22 cellular contexts compared by ENCODE assay signal in genomic region chr16:67454104-67454503, GRCh38. TPM values are rescaled to one million over a fixed set of nuclear protein-coding genes. Genes with fewer than 3 reads are reported as not detected.
DNase-seq lines count a peak whose midpoint lies in the region; ATAC-seq, FAIRE-seq and TF ChIP-seq lines count a peak whose summit lies in the region.
"Had no signal": no experiment of that assay in that cellular context is flagged by ENCODE, and none has a peak within 500 bp of the region (broad histone marks: within the 10 kb centered on the region; RNA-seq: fewer than 3 reads in every experiment).

No MANE protein-coding gene starts in this region.

- H3K79me2 ChIP-seq in mammary epithelial cell (ENCODE audit: insufficient read depth, low read length), result peaks cover 44% of the 10 kb centered on the region

- no peaks in the 10 kb centered on the region for H3K9me3 ChIP-seq in T-helper 17 cell (ENCODE audit: control insufficient read depth, low read length, poor library complexity, severe bottlenecking)
- H3K9me3 ChIP-seq in small intestine (ENCODE audit: control insufficient read depth, low read depth), result no peaks in the 10 kb centered on the region
- no peaks in the 10 kb centered on the region for H3K9me3 ChIP-seq in mammary epithelial cell (replicated peaks; ENCODE audit: insufficient read depth, low read length)
- H3K9me3 ChIP-seq: BLaER1 treated with 17β-estradiol and CSF1 and Interleukin-3, amounts not matched to agents 10 nM and 100 nM had no signal

- no peak overlapping the region for H3K9ac ChIP-seq in mammary epithelial cell (ENCODE audit: insufficient read depth, low read length)

- no peak overlapping the region for H3K4me2 ChIP-seq in mammary epithelial cell (ENCODE audit: insufficient read depth, low read depth, low read length)
- H3K4me2 ChIP-seq: GM23338 had no signal

- H3K27me3 ChIP-seq in small intestine (ENCODE audit: control insufficient read depth in 2 of 2, insufficient read depth in 2 of 2, low read length in 2 of 2) (no peaks in the 10 kb centered on the region), mammary epithelial cell (ENCODE audit: insufficient read depth, low read length) (no peaks in the 10 kb centered on the region)
- H3K27me3 ChIP-seq: BLaER1 treated with 17β-estradiol and CSF1 and Interleukin-3, amounts not matched to agents 10 nM and 100 nM had no signal

- WGBS in small intestine, 3 donors, result 76 to 88% (median 81%) methylated on average over 5 of the region's 5 CpGs
- WGBS in mammary epithelial cell (ENCODE audit: low coverage, missing lambda C conversion rate), result 70% methylated on average over 5 of the region's 5 CpGs

- H3K27ac ChIP-seq in small intestine (ENCODE audit: low read depth in 1 of 2, low read length in 1 of 2) (peak overlapping the region; percentile 35 to 46), mammary epithelial cell (ENCODE audit: insufficient read depth, low read depth, low read length) (no peak overlapping the region)
- H3K27ac ChIP-seq: BLaER1 treated with 17β-estradiol and CSF1 and Interleukin-3, amounts not matched to agents 10 nM and 100 nM; RWPE1 had no signal

- DNase-seq in activated naive CD4-positive, alpha-beta T cell treated with anti-CD3 and anti-CD28 coated beads, Interleukin-2, amount 10 ng/mL, durations not matched to agents 7 days and 5 days, result no peak
- no peak for DNase-seq in activated naive CD4-positive, alpha-beta T cell treated with anti-CD3 and anti-CD28 coated beads for 36 hours
- DNase-seq in T-helper 17 cell (no peak), left kidney (ENCODE audit: low read depth, low spot score) (peak; percentile 46), small intestine (no peak), Right ventricle myocardium superior (no peak), iPS-NIHi7 (ENCODE audit: extremely low spot score) (no peak), mammary epithelial cell (no peak)
- DNase-seq: 8988T; Calu3; DND-41; GF-D8; HFFc6; MV-4-11; NCI-H1436; NCI-H2029 treated with DMSO at 0.1 percent for 48 hours; NCI-H524 treated with DMSO at 0.1 percent for 48 hours; NK-92 treated with Interleukin-12 subunit alpha and Interleukin-12 subunit beta, amount 100 ng/mL, for 24 hours; OCI-M1 had no signal

- H2AFZ ChIP-seq in mammary epithelial cell (ENCODE audit: low read depth, low read length), result no peak overlapping the region
- H2AFZ ChIP-seq: GM23338 had no signal

- intact Hi-C loops in activated naive CD4-positive, alpha-beta T cell treated with anti-CD3 and anti-CD28 coated beads for 36 hours (cut with micrococcal nuclease), result no loop called here
- intact Hi-C loops in Right ventricle myocardium superior (cut with DNase I), result no loop called here
- intact Hi-C loops in mammary epithelial cell (cut with micrococcal nuclease), result no loop called here

- CTCF ChIA-PET in activated naive CD4-positive, alpha-beta T cell treated with anti-CD3 and anti-CD28 coated beads, Interleukin-2, amount 10 ng/mL, durations not matched to agents 7 days and 5 days (lab: Charles Lee), result no interaction called here
- CTCF ChIA-PET in activated naive CD4-positive, alpha-beta T cell treated with anti-CD3 and anti-CD28 coated beads for 36 hours (lab: Charles Lee), result interaction anchor here (0.6 to 5.1 kb wide), 4 partner anchors 26 to 72 kb away, joined by 3 to 30 read pairs (median 3); no protein-coding TSS in a partner anchor
- CTCF ChIA-PET in mammary epithelial cell (lab: Charles Lee; ENCODE audit: low non-redundant PET), result no interaction called here

- H3K4me3 ChIP-seq in small intestine (ENCODE audit: low read depth in 1 of 2, low read length in 2 of 2) (no peak overlapping the region), mammary epithelial cell (replicated peaks in 1 of 3; ENCODE audit: insufficient read depth in 1 of 3, low read depth in 2 of 3, low read length in 3 of 3) (no peak overlapping the region)
- H3K4me3 ChIP-seq: BLaER1 treated with 17β-estradiol and CSF1 and Interleukin-3, amounts not matched to agents 10 nM and 100 nM; GM23338 had no signal

- H3K4me3 Mint-ChIP-seq in activated naive CD4-positive, alpha-beta T cell treated with anti-CD3 and anti-CD28 coated beads, Interleukin-2, amount 10 ng/mL, durations not matched to agents 7 days and 5 days, result no peak overlapping the region
- H3K4me3 Mint-ChIP-seq in activated naive CD4-positive, alpha-beta T cell treated with anti-CD3 and anti-CD28 coated beads for 36 hours, result no peak overlapping the region
- peak overlapping the region; percentile 36 for H3K4me3 Mint-ChIP-seq in T-helper 17 cell
- H3K4me3 Mint-ChIP-seq: GM23338, HFFc6 had no signal

- dilution Hi-C loops in mammary epithelial cell (cut with HindIII; ENCODE audit: low sequenced_read_pairs), result no loop called here

- peaks cover 7% of the 10 kb centered on the region for H3K4me1 Mint-ChIP-seq in activated naive CD4-positive, alpha-beta T cell treated with anti-CD3 and anti-CD28 coated beads, Interleukin-2, amount 10 ng/mL, durations not matched to agents 7 days and 5 days
- H3K4me1 Mint-ChIP-seq in activated naive CD4-positive, alpha-beta T cell treated with anti-CD3 and anti-CD28 coated beads for 36 hours (ENCODE audit: low read depth), result peaks cover 4% of the 10 kb centered on the region
- peaks cover 37% of the 10 kb centered on the region for H3K4me1 Mint-ChIP-seq in T-helper 17 cell

- no peaks in the 10 kb centered on the region for H3K27me3 Mint-ChIP-seq in activated naive CD4-positive, alpha-beta T cell treated with anti-CD3 and anti-CD28 coated beads, Interleukin-2, amount 10 ng/mL, durations not matched to agents 7 days and 5 days
- no peaks in the 10 kb centered on the region for H3K27me3 Mint-ChIP-seq in activated naive CD4-positive, alpha-beta T cell treated with anti-CD3 and anti-CD28 coated beads for 36 hours (ENCODE audit: low read depth)
- H3K27me3 Mint-ChIP-seq in T-helper 17 cell, result no peaks in the 10 kb centered on the region

- H3K27ac Mint-ChIP-seq in activated naive CD4-positive, alpha-beta T cell treated with anti-CD3 and anti-CD28 coated beads, Interleukin-2, amount 10 ng/mL, durations not matched to agents 7 days and 5 days, result peak overlapping the region; percentile 64
- H3K27ac Mint-ChIP-seq in activated naive CD4-positive, alpha-beta T cell treated with anti-CD3 and anti-CD28 coated beads for 36 hours, result no peak overlapping the region
- peak overlapping the region; percentile 77 for H3K27ac Mint-ChIP-seq in T-helper 17 cell
- H3K27ac Mint-ChIP-seq: GM23338, HFFc6 had no signal

- H4K20me1 ChIP-seq in mammary epithelial cell (ENCODE audit: insufficient read depth, low read length), result no peaks in the 10 kb centered on the region

- H3K4me1 ChIP-seq in small intestine (ENCODE audit: control insufficient read depth in 2 of 2, insufficient read depth in 1 of 2, low read depth in 1 of 2, low read length in 1 of 2) (peaks cover 11 to 19% of the 10 kb centered on the region in 2 donors), mammary epithelial cell (ENCODE audit: insufficient read depth, low read length) (peaks cover 19% of the 10 kb centered on the region)

- H3K36me3 ChIP-seq in small intestine (ENCODE audit: control insufficient read depth in 2 of 2, insufficient read depth in 2 of 2, low read length in 2 of 2), result peaks cover 3 to 5% of the 10 kb centered on the region in 2 donors
- H3K36me3 ChIP-seq in mammary epithelial cell (ENCODE audit: insufficient read depth, low read length), result peaks cover 7% of the 10 kb centered on the region

- no TSS peak for BruUV-seq in mammary epithelial cell (replicated peaks; lab: Mats Ljungman, UMichigan)

- ATAC-seq in T-helper 17 cell (no peak), Right ventricle myocardium superior (ENCODE audit: poor library complexity) (no peak)
- ATAC-seq: GM23338 had no signal

- in situ Hi-C loops in mammary epithelial cell (cut with MboI; ENCODE audit: low sequenced_read_pairs in 2 of 2), result no loop called here

- H3K9me3 Mint-ChIP-seq in activated naive CD4-positive, alpha-beta T cell treated with anti-CD3 and anti-CD28 coated beads, Interleukin-2, amount 10 ng/mL, durations not matched to agents 7 days and 5 days, result no peaks in the 10 kb centered on the region
- no peaks in the 10 kb centered on the region for H3K9me3 Mint-ChIP-seq in activated naive CD4-positive, alpha-beta T cell treated with anti-CD3 and anti-CD28 coated beads for 36 hours
- H3K9me3 Mint-ChIP-seq: GM23338, HFFc6 had no signal

- peaks cover 11% of the 10 kb centered on the region for H3K36me3 Mint-ChIP-seq in activated naive CD4-positive, alpha-beta T cell treated with anti-CD3 and anti-CD28 coated beads, Interleukin-2, amount 10 ng/mL, durations not matched to agents 7 days and 5 days
- H3K36me3 Mint-ChIP-seq in activated naive CD4-positive, alpha-beta T cell treated with anti-CD3 and anti-CD28 coated beads for 36 hours (ENCODE audit: low read depth), result no peaks in the 10 kb centered on the region
- H3K36me3 Mint-ChIP-seq in T-helper 17 cell (ENCODE audit: low read depth), result peaks cover 7% of the 10 kb centered on the region

- FAIRE-seq in small intestine (lab: Jason Lieb, UNC), result no peak

- TF ChIP-seq CTCF in mammary epithelial cell (conservative IDR thresholded peaks at IDR 0.05 in 1 of 2, IDR thresholded peaks at IDR 0.05 in 1 of 2; ENCODE audit: extremely low read depth in 1 of 2, insufficient read depth in 1 of 2, low read depth in 1 of 2, low read length in 2 of 2), result no peak

RNA-seq across cellular contexts. Expression of gene HSD11B2, which starts 23.2 kb away (rescaled TPM):
- 1 to 10 TPM in 1 of 2 experiments, under 1 TPM in 1; 0.86 to 1.1 TPM for total RNA-seq in activated naive CD4-positive, alpha-beta T cell treated with anti-CD3 and anti-CD28 coated beads for 36 hours
- total RNA-seq in T-helper 17 cell (not detected), Right ventricle myocardium superior (0.89 TPM), mammary epithelial cell (1 to 10 TPM in 1 of 2 donors, under 1 TPM in 1; 0.56 to 1.8 TPM)
- polyA plus RNA-seq in small intestine (100 to 1,000 TPM in 2 of 3 donors, 10 to 100 TPM in 1; 93.7 to 166 (median 129) TPM), mammary epithelial cell (1.00 TPM)
- not detected for polyA minus RNA-seq in mammary epithelial cell
- total RNA-seq: HFFc6 had no signal

RNA-seq across cellular contexts. Expression of gene ATP6V0D1, which starts 26.9 kb away (rescaled TPM):
- total RNA-seq in activated naive CD4-positive, alpha-beta T cell treated with anti-CD3 and anti-CD28 coated beads for 36 hours, result 10 to 100 TPM; 11.9 to 15.3 TPM
- total RNA-seq in T-helper 17 cell (10 to 100 TPM; 76.4 to 87.5 TPM), Right ventricle myocardium superior (59.9 TPM), mammary epithelial cell (100 to 1,000 TPM in 1 of 2 donors, 10 to 100 TPM in 1; 93.3 to 124 TPM)
- polyA plus RNA-seq in small intestine (100 to 1,000 TPM; 120 to 158 (median 154) TPM), mammary epithelial cell (268 TPM)
- 279 TPM for polyA minus RNA-seq in mammary epithelial cell

RNA-seq across cellular contexts. Expression of gene AGRP, which starts 29.2 kb away (rescaled TPM):
- total RNA-seq in activated naive CD4-positive, alpha-beta T cell treated with anti-CD3 and anti-CD28 coated beads for 36 hours, result not detected
- total RNA-seq in T-helper 17 cell, result not detected
- polyA plus RNA-seq in small intestine, result under 1 TPM in 1 of 3 donors, not detected in 2; 0.10 TPM
- not detected for total RNA-seq in Right ventricle myocardium superior
- not detected for total RNA-seq in mammary epithelial cell
- not detected for polyA plus RNA-seq in mammary epithelial cell
- not detected for polyA minus RNA-seq in mammary epithelial cell
- total RNA-seq: Calu3, GM23338, HFFc6 had no signal
- polyA plus RNA-seq: GM23338 had no signal

RNA-seq across cellular contexts. Expression of gene ZDHHC1, which starts 37.8 kb away (rescaled TPM):
- under 1 TPM; 0.12 to 0.32 TPM for total RNA-seq in activated naive CD4-positive, alpha-beta T cell treated with anti-CD3 and anti-CD28 coated beads for 36 hours
- total RNA-seq in T-helper 17 cell (under 1 TPM in 1 of 2 donors, not detected in 1; 0.35 TPM), Right ventricle myocardium superior (3.4 TPM), mammary epithelial cell (1 to 10 TPM; 5.3 to 6.3 TPM)
- polyA plus RNA-seq in small intestine (1 to 10 TPM in 2 of 3 donors, not detected in 1; 1.9 to 5.3 TPM), mammary epithelial cell (2.4 TPM)
- 0.88 TPM for polyA minus RNA-seq in mammary epithelial cell
